ENCODE assay signal across 8 cellular contexts in genomic region chr9:113602126-113603119, GRCh38.
A peak's percentile ranks its signal among the peaks of the same experiment; 100 is the strongest.
DNase-seq lines count a peak whose midpoint lies in the region; ATAC-seq and TF ChIP-seq lines count a peak whose summit lies in the region.

No MANE protein-coding gene starts in this region.

- TF ChIP-seq CTCF in RWPE2 (IDR thresholded peaks at IDR 0.05; ENCODE audit: poor library complexity, severe bottlenecking) (no peak), lung (IDR thresholded peaks at IDR 0.05; ENCODE audit: control extremely low read depth, extremely low read depth) (no peak)

- ATAC-seq in GM19463 (IDR thresholded peaks at IDR 0.05; ENCODE audit: unreplicated experiment) (peak; percentile 92), RWPE2 (ENCODE audit: low read depth) (peak; percentile 81), lung (ENCODE audit: insufficient read depth, low FRiP score) (peak; percentile 76)
- ATAC-seq in stimulated activated naive CD8-positive, alpha-beta T cell treated with anti-CD3 and anti-CD28 coated beads, Interleukin-15, Interleukin-2, amounts not matched to agents 100 U/mL and 50 U/mL, for 24 hours, result peak; percentile 97

- H3K4me3 ChIP-seq in RWPE2 (ENCODE audit: severe bottlenecking) (no peak overlapping the region), lung (no peak overlapping the region)

- H3K27ac ChIP-seq in RWPE2 (ENCODE audit: poor library complexity, severe bottlenecking), result no peak overlapping the region
- peak overlapping the region in 1 of 2 donors; percentile 27 for H3K27ac ChIP-seq in lung (ENCODE audit: low read depth in 1 of 2, low read length in 1 of 2)

- 58 to 74% methylated on average over 19 of the region's 19 CpGs for WGBS in lung, 2 donors

- H3K9me3 ChIP-seq in RWPE2 (ENCODE audit: severe bottlenecking) (no peaks in the 10 kb centered on the region), lung (ENCODE audit: control insufficient read depth in 2 of 2, insufficient read depth in 1 of 2, low read length in 1 of 2) (no peaks in the 10 kb centered on the region)

- H3K4me1 ChIP-seq in RWPE2 (ENCODE audit: insufficient read depth, poor library complexity, severe bottlenecking) (peaks cover 16% of the 10 kb centered on the region), lung (ENCODE audit: control insufficient read depth in 2 of 2, insufficient read depth in 2 of 2, low read length in 2 of 2) (peaks cover 0 to 20% of the 10 kb centered on the region in 2 donors)

- no peaks in the 10 kb centered on the region for H3K27me3 ChIP-seq in RWPE2 (ENCODE audit: insufficient read depth, poor library complexity, severe bottlenecking)
- H3K27me3 ChIP-seq in lung (ENCODE audit: control insufficient read depth, insufficient read depth), result no peaks in the 10 kb centered on the region

- peaks cover 1% of the 10 kb centered on the region; the same call in 1 of the 2 replicates for H3K36me3 ChIP-seq in RWPE2 (ENCODE audit: low read depth)
- H3K36me3 ChIP-seq in lung (ENCODE audit: control insufficient read depth in 2 of 2, insufficient read depth in 2 of 2, low read length in 2 of 2), result peaks cover 0 to 12% of the 10 kb centered on the region in 2 donors

- peak; percentile 13 for DNase-seq in COR-L47 (lab: John Stamatoyannopoulos, UW)
- DNase-seq in HUDEP-2 (lab: John Stamatoyannopoulos, UW; ENCODE audit: unreplicated experiment in 76 of 76), result peak in 66 of 76 experiments; percentile 13 to 87 (median 56)
- DNase-seq in RWPE2 (ENCODE audit: low spot score), result no peak
- peak; percentile 94 for DNase-seq in brain pericyte (ENCODE audit: low read depth, low spot score)
- DNase-seq in lung (ENCODE audit: low spot score), result peak; percentile 69
- peak; percentile 81 for DNase-seq in stimulated activated naive CD8-positive, alpha-beta T cell treated with anti-CD3 and anti-CD28 coated beads, Interleukin-15, Interleukin-2, amounts not matched to agents 100 U/mL and 50 U/mL, for 24 hours
- no peak for DNase-seq in NCI-H510A (lab: John Stamatoyannopoulos, UW)

Comparison
In these comparisons a context has a peak if more than half of its experiments do, and no peak if none do; other contexts are left out.
1. DNase-seq: peak in COR-L47 (single experiment), HUDEP-2 (66 of 76), brain pericyte (single experiment), lung (single experiment) and stimulated activated naive CD8-positive, alpha-beta T cell treated with anti-CD3 and anti-CD28 coated beads, Interleukin-15, Interleukin-2, amounts not matched to agents 100 U/mL and 50 U/mL, for 24 hours (single experiment); none in RWPE2 (single experiment) and NCI-H510A (single experiment).
2. Peak in every context shown above with its lines, with median percentiles within 50 percentile points of each other: ATAC-seq.